In the genomic region with DNA sequence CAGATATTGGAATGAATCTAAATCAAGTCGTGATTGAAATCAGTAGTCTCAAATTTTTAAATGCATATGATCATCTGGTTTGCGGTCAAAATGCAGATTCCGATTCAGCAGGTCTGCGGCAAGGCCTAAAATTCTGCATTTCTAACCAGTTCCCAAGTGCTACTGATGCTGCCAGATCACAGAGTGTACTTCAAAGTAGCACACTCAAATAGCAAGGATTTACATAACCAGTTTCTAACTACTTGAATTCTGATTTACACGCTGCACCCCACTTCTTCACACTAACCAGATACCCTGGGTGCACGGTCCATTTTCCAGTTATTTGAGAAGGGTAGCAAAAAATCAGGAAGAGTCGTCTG, we compare ENCODE assay signal across 8 cellular contexts. TPM values are rescaled to one million over a fixed set of nuclear protein-coding genes. Genes with fewer than 3 reads are reported as not detected.
A peak's percentile ranks its signal among the peaks of the same experiment; 100 is the strongest.
DNase-seq lines count a peak whose midpoint lies in the region; ATAC-seq and TF ChIP-seq lines count a peak whose summit lies in the region.

No MANE protein-coding gene starts in this region.

- peaks cover 0 to 6% of the 10 kb centered on the region in 2 donors for H3K36me3 Mint-ChIP-seq in activated naive CD4-positive, alpha-beta T cell treated with anti-CD3 and anti-CD28 coated beads, Interleukin-2, amount 50 U/mL, for 72 hours

- no peaks in the 10 kb centered on the region for H3K27me3 Mint-ChIP-seq in stimulated activated naive CD8-positive, alpha-beta T cell treated with anti-CD3 and anti-CD28 coated beads, Interleukin-15, amount 100 ng/mL, for 72 hours

- peak overlapping the region; percentile 58 for H3K4me3 ChIP-seq in kidney epithelial cell (ENCODE audit: low read depth, low read length)

- peak; percentile 4 for ATAC-seq in HG03469 (IDR thresholded peaks at IDR 0.05; ENCODE audit: unreplicated experiment)
- ATAC-seq in activated naive CD4-positive, alpha-beta T cell treated with anti-CD3 and anti-CD28 coated beads, Interleukin-2, amount 50 U/mL, for 72 hours, result peak; percentile 82 to 84
- peak; percentile 65 for ATAC-seq in stimulated activated naive CD8-positive, alpha-beta T cell treated with anti-CD3 and anti-CD28 coated beads, Interleukin-15, amount 100 ng/mL, for 72 hours

- peak overlapping the region; percentile 88 to 89 for H3K4me3 Mint-ChIP-seq in stimulated activated naive CD8-positive, alpha-beta T cell treated with anti-CD3 and anti-CD28 coated beads, Interleukin-15, amount 100 ng/mL, for 72 hours

- no peaks in the 10 kb centered on the region for H3K9me3 Mint-ChIP-seq in activated naive CD4-positive, alpha-beta T cell treated with anti-CD3 and anti-CD28 coated beads, Interleukin-2, amount 50 U/mL, for 72 hours
- no peaks in the 10 kb centered on the region for H3K9me3 Mint-ChIP-seq in stimulated activated naive CD8-positive, alpha-beta T cell treated with anti-CD3 and anti-CD28 coated beads, Interleukin-15, amount 100 ng/mL, for 72 hours

- peak overlapping the region; percentile 81 to 95 for H3K27ac Mint-ChIP-seq in activated naive CD4-positive, alpha-beta T cell treated with anti-CD3 and anti-CD28 coated beads, Interleukin-2, amount 50 U/mL, for 72 hours
- H3K27ac Mint-ChIP-seq in stimulated activated naive CD8-positive, alpha-beta T cell treated with anti-CD3 and anti-CD28 coated beads, Interleukin-15, amount 100 ng/mL, for 72 hours, result peak overlapping the region; percentile 97 to 98

- H3K36me3 ChIP-seq in kidney epithelial cell (ENCODE audit: control insufficient read depth, insufficient read depth, low read length), result no peaks in the 10 kb centered on the region

- DNase-seq in activated T-cell treated with anti-CD3 and anti-CD28 coated beads for 24 hours (ENCODE audit: low read depth) (peak; percentile 3), kidney epithelial cell (ENCODE audit: low read depth) (no peak), T-helper 9 cell (no peak), DMS153 treated with DMSO at 0.1 percent for 48 hours (lab: John Stamatoyannopoulos, UW; ENCODE audit: unreplicated experiment) (no peak)
- no peak for DNase-seq in activated T-cell treated with anti-CD3 and anti-CD28 coated beads, Interleukin-2, amount 50 U/mL, for 1 hour
- DNase-seq in activated naive CD4-positive, alpha-beta T cell treated with anti-CD3 and anti-CD28 coated beads, Interleukin-2, amount 50 U/mL, for 72 hours (ENCODE audit: low spot score in 2 of 2), result peak in 1 of 2 donors; percentile 17
- DNase-seq in stimulated activated naive CD8-positive, alpha-beta T cell treated with anti-CD3 and anti-CD28 coated beads, Interleukin-15, amount 100 ng/mL, for 72 hours, result peak in 1 of 2 donors; percentile 45

- no peaks in the 10 kb centered on the region for H3K4me1 Mint-ChIP-seq in stimulated activated naive CD8-positive, alpha-beta T cell treated with anti-CD3 and anti-CD28 coated beads, Interleukin-15, amount 100 ng/mL, for 72 hours

- TF ChIP-seq CTCF in kidney epithelial cell (IDR thresholded peaks at IDR 0.05; ENCODE audit: insufficient read depth, low read length, poor library complexity, severe bottlenecking), result no peak

- H3K27me3 ChIP-seq in kidney epithelial cell (ENCODE audit: control insufficient read depth, insufficient read depth, low read length), result no peaks in the 10 kb centered on the region

RNA-seq across cellular contexts. Expression of a gene that starts 0.8 kb away (rescaled TPM):
- total RNA-seq in activated naive CD4-positive, alpha-beta T cell treated with anti-CD3 and anti-CD28 coated beads, Interleukin-2, amount 50 U/mL, for 72 hours, result 1 to 10 TPM; 1.4 to 5.4 TPM
- 13.3 and 15.1 TPM in 2 replicates for total RNA-seq in kidney epithelial cell

RNA-seq across cellular contexts. Expression of a gene that starts 15.6 kb away (rescaled TPM):
- under 1 TPM; 0.32 to 0.54 TPM for total RNA-seq in activated naive CD4-positive, alpha-beta T cell treated with anti-CD3 and anti-CD28 coated beads, Interleukin-2, amount 50 U/mL, for 72 hours
- 1.7 and 1.8 TPM in 2 replicates for total RNA-seq in kidney epithelial cell

Comparison
In these comparisons a context has a peak if more than half of its experiments do, and no peak if none do; other contexts are left out.
1. ATAC-seq: peak in every context shown above with its lines; median percentile 83 in activated naive CD4-positive, alpha-beta T cell treated with anti-CD3 and anti-CD28 coated beads, Interleukin-2, amount 50 U/mL, for 72 hours; 65 in stimulated activated naive CD8-positive, alpha-beta T cell treated with anti-CD3 and anti-CD28 coated beads, Interleukin-15, amount 100 ng/mL, for 72 hours; 4 in HG03469.